In genomic region chr13:24995225-24995804, GRCh38 we compare ENCODE assay signal across 8 cellular contexts.
DNase-seq lines count a peak whose midpoint lies in the region; ATAC-seq and TF ChIP-seq lines count a peak whose summit lies in the region.

No MANE protein-coding gene starts in this region.

- H3K27ac ChIP-seq in OCI-LY7 (ENCODE audit: low read depth, low read length, poor library complexity, severe bottlenecking), result no peak overlapping the region
- no peak overlapping the region for H3K27ac ChIP-seq in aorta (ENCODE audit: low read depth in 1 of 2, low read length in 2 of 2)

- H3K9me2 ChIP-seq in OCI-LY7 (ENCODE audit: insufficient read depth, low read length), result no peaks in the 10 kb centered on the region

- H3K4me3 ChIP-seq in LNCaP clone FGC (ENCODE audit: low read depth, low read length) (no peak overlapping the region), OCI-LY7 (ENCODE audit: low read depth, low read length, poor library complexity, severe bottlenecking) (no peak overlapping the region), fibroblast of the aortic adventitia (ENCODE audit: low read depth, low read length) (no peak overlapping the region), aorta (ENCODE audit: low read length in 2 of 2) (no peak overlapping the region)

- ATAC-seq in GM18520 (IDR thresholded peaks at IDR 0.05; ENCODE audit: unreplicated experiment), result peak; percentile 58
- ATAC-seq in activated T-cell treated with anti-CD3 and anti-CD28 coated beads, Interleukin-2, amount 50 U/mL, for 4 hours, result peak; percentile 80 to 90
- peak; percentile 72 for ATAC-seq in aorta (ENCODE audit: low FRiP score)

- BruUV-seq in OCI-LY7 (replicated peaks; lab: Mats Ljungman, UMichigan), result no TSS peak

- no peaks in the 10 kb centered on the region for H4K20me1 ChIP-seq in OCI-LY7 (ENCODE audit: insufficient read depth, low read length)

- no peaks in the 10 kb centered on the region for H3K4me1 ChIP-seq in OCI-LY7 (ENCODE audit: insufficient read depth, low read length, poor library complexity, severe bottlenecking)
- no peaks in the 10 kb centered on the region for H3K4me1 ChIP-seq in aorta (ENCODE audit: control insufficient read depth in 1 of 2, insufficient read depth in 2 of 2, low read length in 2 of 2)

- peaks cover 31% of the 10 kb centered on the region for H3K27me3 Mint-ChIP-seq in activated T-cell treated with anti-CD3 and anti-CD28 coated beads, Interleukin-2, amount 50 U/mL, for 4 hours (ENCODE audit: low read depth)

- TF ChIP-seq CTCF in LNCaP clone FGC (IDR thresholded peaks at IDR 0.05; ENCODE audit: control insufficient read depth, extremely low read depth, insufficient read depth), result peak; percentile 75
- TF ChIP-seq CTCF in OCI-LY7 (conservative IDR thresholded peaks at IDR 0.05; ENCODE audit: low read length), result peak; percentile 89
- peak; percentile 93 for TF ChIP-seq CTCF in fibroblast of the aortic adventitia (IDR thresholded peaks at IDR 0.05; ENCODE audit: insufficient read depth, low read length)

- no peaks in the 10 kb centered on the region for H3K36me3 ChIP-seq in OCI-LY7 (ENCODE audit: insufficient read depth, low read length)
- H3K36me3 ChIP-seq in aorta (ENCODE audit: control insufficient read depth in 1 of 2, insufficient read depth in 2 of 2, low read length in 1 of 2), result no peaks in the 10 kb centered on the region

- H3K36me3 Mint-ChIP-seq in activated T-cell treated with anti-CD3 and anti-CD28 coated beads, Interleukin-2, amount 50 U/mL, for 4 hours (ENCODE audit: insufficient read depth), result no peaks in the 10 kb centered on the region

- POLR2A ChIA-PET in OCI-LY7 (lab: Charles Lee), result interaction anchor here (0.5 to 1.1 kb wide), 2 partner anchors 65 to 115 kb away, joined by 3 to 4 read pairs; no protein-coding TSS in a partner anchor

- peak overlapping the region; percentile 35; the same call in 1 of the 2 replicates for H3K4me2 ChIP-seq in OCI-LY7 (ENCODE audit: low read length)

- H3K9me3 ChIP-seq in OCI-LY7 (ENCODE audit: low read length) (no peaks in the 10 kb centered on the region), aorta (ENCODE audit: control insufficient read depth, low read length) (no peaks in the 10 kb centered on the region)

- H3K4me1 Mint-ChIP-seq in activated T-cell treated with anti-CD3 and anti-CD28 coated beads, Interleukin-2, amount 50 U/mL, for 4 hours (ENCODE audit: low read depth), result peaks cover 3% of the 10 kb centered on the region

- H3K9me3 Mint-ChIP-seq in activated T-cell treated with anti-CD3 and anti-CD28 coated beads, Interleukin-2, amount 50 U/mL, for 4 hours, result no peaks in the 10 kb centered on the region

- H3K79me2 ChIP-seq in OCI-LY7 (ENCODE audit: insufficient read depth, low read depth, low read length), result no peaks in the 10 kb centered on the region

- H2AFZ ChIP-seq in OCI-LY7 (ENCODE audit: low read length), result peak overlapping the region; percentile 67; the same call in 1 of the 2 replicates

- CTCF ChIA-PET in OCI-LY7 (lab: Charles Lee; ENCODE audit: unreplicated experiment), result no interaction called here

- H3K4me3 Mint-ChIP-seq in activated T-cell treated with anti-CD3 and anti-CD28 coated beads, Interleukin-2, amount 50 U/mL, for 4 hours, result no peak overlapping the region

- 8 to 10% methylated on average over 6 of the region's 6 CpGs for WGBS in aorta, 2 donors

- intact Hi-C loops in OCI-LY7 (cut with micrococcal nuclease; ENCODE audit: unreplicated experiment), result no loop called here
- intact Hi-C loops in aorta (cut with DNase I), result no loop called here

- H3K27me3 ChIP-seq in aorta (ENCODE audit: control insufficient read depth in 1 of 2, insufficient read depth in 2 of 2, low read length in 1 of 2), result no peaks in the 10 kb centered on the region

- peak; percentile 75 for DNase-seq in AG08395 (ENCODE audit: low spot score)
- peak; percentile 65 for DNase-seq in LNCaP clone FGC (ENCODE audit: low read depth)
- DNase-seq in OCI-LY7 (ENCODE audit: low spot score), result peak; percentile 84
- peak; percentile 39 for DNase-seq in activated T-cell treated with anti-CD3 and anti-CD28 coated beads, Interleukin-2, amount 50 U/mL, for 4 hours
- DNase-seq in fibroblast of the aortic adventitia (ENCODE audit: low read depth), result peak; percentile 91
- peak; percentile 14 for DNase-seq in occipital lobe (lab: John Stamatoyannopoulos, UW)
- peak in 1 of 2 donors; percentile 63 for DNase-seq in aorta
